ENCODE assay signal across 1 cellular context in the genomic region with DNA sequence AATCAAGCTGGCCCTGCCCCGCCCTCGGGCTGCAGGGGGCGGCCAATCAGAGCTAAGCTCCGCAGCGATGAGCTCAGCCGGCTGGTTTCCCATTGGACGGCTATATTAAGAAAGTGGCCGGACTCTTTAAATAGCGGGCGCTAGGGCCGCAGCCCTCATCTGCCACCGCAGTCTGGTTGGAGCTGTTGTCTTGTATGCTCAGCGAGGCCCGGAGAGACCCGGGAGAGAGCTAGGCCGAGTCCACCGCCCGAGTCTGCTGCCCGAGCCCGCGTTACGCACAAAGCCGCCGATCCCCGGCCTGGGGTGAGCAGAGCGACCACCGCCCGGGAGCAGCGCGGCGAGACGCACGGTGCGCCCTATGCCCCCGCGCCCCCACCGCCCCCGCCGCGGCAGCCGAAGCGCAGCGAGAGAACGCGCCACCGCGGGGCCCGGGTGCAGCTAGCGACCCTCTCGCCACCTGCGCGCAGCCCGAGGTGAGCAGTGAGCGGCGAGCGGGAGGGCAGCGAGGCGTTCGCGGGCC.
TF ChIP-seq lines count a peak whose summit lies in the region.

A gene (plus strand): TSS at position 158 of the 520 bp plus-strand sequence. CDS start 392 bp downstream, outside the sequence.

TF ChIP-seq in HepG2, 621 proteins besides CTCF, POLR2A, EP300 and RAD21 (continued from another document and continues in another):
- peak; percentile 68; the same call in 1 of the 2 replicates for TF ChIP-seq ZNF331 (CRISPR knock-in tag; IDR thresholded peaks at IDR 0.05)
- no peak for TF ChIP-seq TOPORS (CRISPR knock-in tag; IDR thresholded peaks at IDR 0.05)
- peak; percentile 28; the same call in 1 of the 2 replicates for TF ChIP-seq ZNF629 (CRISPR knock-in tag; conservative IDR thresholded peaks at IDR 0.05)
- peak; percentile 92 for TF ChIP-seq ZNF557 (CRISPR knock-in tag; IDR thresholded peaks at IDR 0.05)
- TF ChIP-seq, protein P1, sequence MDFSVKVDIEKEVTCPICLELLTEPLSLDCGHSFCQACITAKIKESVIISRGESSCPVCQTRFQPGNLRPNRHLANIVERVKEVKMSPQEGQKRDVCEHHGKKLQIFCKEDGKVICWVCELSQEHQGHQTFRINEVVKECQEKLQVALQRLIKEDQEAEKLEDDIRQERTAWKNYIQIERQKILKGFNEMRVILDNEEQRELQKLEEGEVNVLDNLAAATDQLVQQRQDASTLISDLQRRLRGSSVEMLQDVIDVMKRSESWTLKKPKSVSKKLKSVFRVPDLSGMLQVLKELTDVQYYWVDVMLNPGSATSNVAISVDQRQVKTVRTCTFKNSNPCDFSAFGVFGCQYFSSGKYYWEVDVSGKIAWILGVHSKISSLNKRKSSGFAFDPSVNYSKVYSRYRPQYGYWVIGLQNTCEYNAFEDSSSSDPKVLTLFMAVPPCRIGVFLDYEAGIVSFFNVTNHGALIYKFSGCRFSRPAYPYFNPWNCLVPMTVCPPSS (IDR thresholded peaks at IDR 0.05) = no peak
- TF ChIP-seq ZNF850 (CRISPR knock-in tag; conservative IDR thresholded peaks at IDR 0.05) = no peak
- TF ChIP-seq, protein P2, sequence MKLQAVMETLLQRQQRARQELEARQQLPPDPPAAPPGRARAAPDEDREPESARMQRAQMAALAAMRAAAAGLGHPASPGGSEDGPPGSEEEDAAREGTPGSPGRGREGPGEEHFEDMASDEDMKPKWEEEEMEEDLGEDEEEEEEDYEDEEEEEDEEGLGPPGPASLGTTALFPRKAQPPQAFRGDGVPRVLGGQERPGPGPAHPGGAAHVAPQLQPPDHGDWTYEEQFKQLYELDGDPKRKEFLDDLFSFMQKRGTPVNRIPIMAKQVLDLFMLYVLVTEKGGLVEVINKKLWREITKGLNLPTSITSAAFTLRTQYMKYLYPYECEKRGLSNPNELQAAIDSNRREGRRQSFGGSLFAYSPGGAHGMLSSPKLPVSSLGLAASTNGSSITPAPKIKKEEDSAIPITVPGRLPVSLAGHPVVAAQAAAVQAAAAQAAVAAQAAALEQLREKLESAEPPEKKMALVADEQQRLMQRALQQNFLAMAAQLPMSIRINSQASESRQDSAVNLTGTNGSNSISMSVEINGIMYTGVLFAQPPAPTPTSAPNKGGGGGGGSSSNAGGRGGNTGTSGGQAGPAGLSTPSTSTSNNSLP (IDR thresholded peaks at IDR 0.05; ENCODE audit: low read depth, low read length) = 0 out of 2 replicates have a peak, but pooled peaks have one; percentile 17
- TF ChIP-seq, protein P3, sequence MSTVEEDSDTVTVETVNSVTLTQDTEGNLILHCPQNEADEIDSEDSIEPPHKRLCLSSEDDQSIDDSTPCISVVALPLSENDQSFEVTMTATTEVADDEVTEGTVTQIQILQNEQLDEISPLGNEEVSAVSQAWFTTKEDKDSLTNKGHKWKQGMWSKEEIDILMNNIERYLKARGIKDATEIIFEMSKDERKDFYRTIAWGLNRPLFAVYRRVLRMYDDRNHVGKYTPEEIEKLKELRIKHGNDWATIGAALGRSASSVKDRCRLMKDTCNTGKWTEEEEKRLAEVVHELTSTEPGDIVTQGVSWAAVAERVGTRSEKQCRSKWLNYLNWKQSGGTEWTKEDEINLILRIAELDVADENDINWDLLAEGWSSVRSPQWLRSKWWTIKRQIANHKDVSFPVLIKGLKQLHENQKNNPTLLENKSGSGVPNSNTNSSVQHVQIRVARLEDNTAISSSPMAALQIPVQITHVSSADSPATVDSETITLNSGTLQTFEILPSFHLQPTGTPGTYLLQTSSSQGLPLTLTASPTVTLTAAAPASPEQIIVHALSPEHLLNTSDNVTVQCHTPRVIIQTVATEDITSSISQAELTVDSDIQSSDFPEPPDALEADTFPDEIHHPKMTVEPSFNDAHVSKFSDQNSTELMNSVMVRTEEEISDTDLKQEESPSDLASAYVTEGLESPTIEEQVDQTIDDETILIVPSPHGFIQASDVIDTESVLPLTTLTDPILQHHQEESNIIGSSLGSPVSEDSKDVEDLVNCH (CRISPR knock-in tag; IDR thresholded peaks at IDR 0.05) = no peak
- peak; percentile 99 for TF ChIP-seq POLR2AphosphoS2 (IDR thresholded peaks at IDR 0.05; ENCODE audit: low read depth, low read length)
- TF ChIP-seq NFE2L2 (IDR thresholded peaks at IDR 0.05; ENCODE audit: low read length) = no peak
- no peak for TF ChIP-seq ZNF326 (CRISPR knock-in tag; IDR thresholded peaks at IDR 0.05; ENCODE audit: borderline replicate concordance)
- peak; percentile 68; the same call in 1 of the 2 replicates for TF ChIP-seq NR2F2 (IDR thresholded peaks at IDR 0.05; ENCODE audit: borderline replicate concordance, low read depth)
- TF ChIP-seq NKX3-1 (CRISPR knock-in tag; IDR thresholded peaks at IDR 0.05) = peak; percentile 97
- TF ChIP-seq, protein P4, sequence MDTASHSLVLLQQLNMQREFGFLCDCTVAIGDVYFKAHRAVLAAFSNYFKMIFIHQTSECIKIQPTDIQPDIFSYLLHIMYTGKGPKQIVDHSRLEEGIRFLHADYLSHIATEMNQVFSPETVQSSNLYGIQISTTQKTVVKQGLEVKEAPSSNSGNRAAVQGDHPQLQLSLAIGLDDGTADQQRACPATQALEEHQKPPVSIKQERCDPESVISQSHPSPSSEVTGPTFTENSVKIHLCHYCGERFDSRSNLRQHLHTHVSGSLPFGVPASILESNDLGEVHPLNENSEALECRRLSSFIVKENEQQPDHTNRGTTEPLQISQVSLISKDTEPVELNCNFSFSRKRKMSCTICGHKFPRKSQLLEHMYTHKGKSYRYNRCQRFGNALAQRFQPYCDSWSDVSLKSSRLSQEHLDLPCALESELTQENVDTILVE (CRISPR knock-in tag; IDR thresholded peaks at IDR 0.05) = peak; percentile 74
- TF ChIP-seq, protein P5, sequence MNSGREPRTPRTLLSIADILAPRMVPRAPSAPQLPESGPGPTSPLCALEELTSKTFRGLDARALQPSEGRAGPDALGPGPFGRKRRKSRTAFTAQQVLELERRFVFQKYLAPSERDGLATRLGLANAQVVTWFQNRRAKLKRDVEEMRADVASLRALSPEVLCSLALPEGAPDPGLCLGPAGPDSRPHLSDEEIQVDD (CRISPR knock-in tag; IDR thresholded peaks at IDR 0.05; ENCODE audit: borderline replicate concordance) = no peak
- TF ChIP-seq, protein P6, sequence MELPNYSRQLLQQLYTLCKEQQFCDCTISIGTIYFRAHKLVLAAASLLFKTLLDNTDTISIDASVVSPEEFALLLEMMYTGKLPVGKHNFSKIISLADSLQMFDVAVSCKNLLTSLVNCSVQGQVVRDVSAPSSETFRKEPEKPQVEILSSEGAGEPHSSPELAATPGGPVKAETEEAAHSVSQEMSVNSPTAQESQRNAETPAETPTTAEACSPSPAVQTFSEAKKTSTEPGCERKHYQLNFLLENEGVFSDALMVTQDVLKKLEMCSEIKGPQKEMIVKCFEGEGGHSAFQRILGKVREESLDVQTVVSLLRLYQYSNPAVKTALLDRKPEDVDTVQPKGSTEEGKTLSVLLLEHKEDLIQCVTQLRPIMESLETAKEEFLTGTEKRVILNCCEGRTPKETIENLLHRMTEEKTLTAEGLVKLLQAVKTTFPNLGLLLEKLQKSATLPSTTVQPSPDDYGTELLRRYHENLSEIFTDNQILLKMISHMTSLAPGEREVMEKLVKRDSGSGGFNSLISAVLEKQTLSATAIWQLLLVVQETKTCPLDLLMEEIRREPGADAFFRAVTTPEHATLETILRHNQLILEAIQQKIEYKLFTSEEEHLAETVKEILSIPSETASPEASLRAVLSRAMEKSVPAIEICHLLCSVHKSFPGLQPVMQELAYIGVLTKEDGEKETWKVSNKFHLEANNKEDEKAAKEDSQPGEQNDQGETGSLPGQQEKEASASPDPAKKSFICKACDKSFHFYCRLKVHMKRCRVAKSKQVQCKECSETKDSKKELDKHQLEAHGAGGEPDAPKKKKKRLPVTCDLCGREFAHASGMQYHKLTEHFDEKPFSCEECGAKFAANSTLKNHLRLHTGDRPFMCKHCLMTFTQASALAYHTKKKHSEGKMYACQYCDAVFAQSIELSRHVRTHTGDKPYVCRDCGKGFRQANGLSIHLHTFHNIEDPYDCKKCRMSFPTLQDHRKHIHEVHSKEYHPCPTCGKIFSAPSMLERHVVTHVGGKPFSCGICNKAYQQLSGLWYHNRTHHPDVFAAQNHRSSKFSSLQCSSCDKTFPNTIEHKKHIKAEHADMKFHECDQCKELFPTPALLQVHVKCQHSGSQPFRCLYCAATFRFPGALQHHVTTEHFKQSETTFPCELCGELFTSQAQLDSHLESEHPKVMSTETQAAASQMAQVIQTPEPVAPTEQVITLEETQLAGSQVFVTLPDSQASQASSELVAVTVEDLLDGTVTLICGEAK (IDR thresholded peaks at IDR 0.05) = no peak
- TF ChIP-seq, protein P6 (CRISPR knock-in tag; IDR thresholded peaks at IDR 0.05) = no peak; the same call in none of the 2 replicates
- peak; percentile 80 for TF ChIP-seq THAP11 (CRISPR knock-in tag; IDR thresholded peaks at IDR 0.05)
- peak; percentile 43; the same call in 1 of the 2 replicates for TF ChIP-seq FOXA3 (CRISPR knock-in tag; IDR thresholded peaks at IDR 0.05)
- peak; percentile 100 for TF ChIP-seq POLR2AphosphoS5 (IDR thresholded peaks at IDR 0.05; ENCODE audit: low read depth, low read length)
- TF ChIP-seq, protein P7, sequence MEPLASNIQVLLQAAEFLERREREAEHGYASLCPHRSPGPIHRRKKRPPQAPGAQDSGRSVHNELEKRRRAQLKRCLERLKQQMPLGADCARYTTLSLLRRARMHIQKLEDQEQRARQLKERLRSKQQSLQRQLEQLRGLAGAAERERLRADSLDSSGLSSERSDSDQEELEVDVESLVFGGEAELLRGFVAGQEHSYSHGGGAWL (CRISPR knock-in tag; IDR thresholded peaks at IDR 0.05) = peak; percentile 74
- peak; percentile 70 for TF ChIP-seq BRD4 (CRISPR knock-in tag; IDR thresholded peaks at IDR 0.05)
- no peak for TF ChIP-seq LCORL (IDR thresholded peaks at IDR 0.05)
- no peak for TF ChIP-seq LCORL (CRISPR knock-in tag; IDR thresholded peaks at IDR 0.05)
- TF ChIP-seq, protein P8, sequence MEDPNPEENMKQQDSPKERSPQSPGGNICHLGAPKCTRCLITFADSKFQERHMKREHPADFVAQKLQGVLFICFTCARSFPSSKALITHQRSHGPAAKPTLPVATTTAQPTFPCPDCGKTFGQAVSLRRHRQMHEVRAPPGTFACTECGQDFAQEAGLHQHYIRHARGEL (CRISPR knock-in tag; IDR thresholded peaks at IDR 0.05) = no peak
- TF ChIP-seq, protein P9, sequence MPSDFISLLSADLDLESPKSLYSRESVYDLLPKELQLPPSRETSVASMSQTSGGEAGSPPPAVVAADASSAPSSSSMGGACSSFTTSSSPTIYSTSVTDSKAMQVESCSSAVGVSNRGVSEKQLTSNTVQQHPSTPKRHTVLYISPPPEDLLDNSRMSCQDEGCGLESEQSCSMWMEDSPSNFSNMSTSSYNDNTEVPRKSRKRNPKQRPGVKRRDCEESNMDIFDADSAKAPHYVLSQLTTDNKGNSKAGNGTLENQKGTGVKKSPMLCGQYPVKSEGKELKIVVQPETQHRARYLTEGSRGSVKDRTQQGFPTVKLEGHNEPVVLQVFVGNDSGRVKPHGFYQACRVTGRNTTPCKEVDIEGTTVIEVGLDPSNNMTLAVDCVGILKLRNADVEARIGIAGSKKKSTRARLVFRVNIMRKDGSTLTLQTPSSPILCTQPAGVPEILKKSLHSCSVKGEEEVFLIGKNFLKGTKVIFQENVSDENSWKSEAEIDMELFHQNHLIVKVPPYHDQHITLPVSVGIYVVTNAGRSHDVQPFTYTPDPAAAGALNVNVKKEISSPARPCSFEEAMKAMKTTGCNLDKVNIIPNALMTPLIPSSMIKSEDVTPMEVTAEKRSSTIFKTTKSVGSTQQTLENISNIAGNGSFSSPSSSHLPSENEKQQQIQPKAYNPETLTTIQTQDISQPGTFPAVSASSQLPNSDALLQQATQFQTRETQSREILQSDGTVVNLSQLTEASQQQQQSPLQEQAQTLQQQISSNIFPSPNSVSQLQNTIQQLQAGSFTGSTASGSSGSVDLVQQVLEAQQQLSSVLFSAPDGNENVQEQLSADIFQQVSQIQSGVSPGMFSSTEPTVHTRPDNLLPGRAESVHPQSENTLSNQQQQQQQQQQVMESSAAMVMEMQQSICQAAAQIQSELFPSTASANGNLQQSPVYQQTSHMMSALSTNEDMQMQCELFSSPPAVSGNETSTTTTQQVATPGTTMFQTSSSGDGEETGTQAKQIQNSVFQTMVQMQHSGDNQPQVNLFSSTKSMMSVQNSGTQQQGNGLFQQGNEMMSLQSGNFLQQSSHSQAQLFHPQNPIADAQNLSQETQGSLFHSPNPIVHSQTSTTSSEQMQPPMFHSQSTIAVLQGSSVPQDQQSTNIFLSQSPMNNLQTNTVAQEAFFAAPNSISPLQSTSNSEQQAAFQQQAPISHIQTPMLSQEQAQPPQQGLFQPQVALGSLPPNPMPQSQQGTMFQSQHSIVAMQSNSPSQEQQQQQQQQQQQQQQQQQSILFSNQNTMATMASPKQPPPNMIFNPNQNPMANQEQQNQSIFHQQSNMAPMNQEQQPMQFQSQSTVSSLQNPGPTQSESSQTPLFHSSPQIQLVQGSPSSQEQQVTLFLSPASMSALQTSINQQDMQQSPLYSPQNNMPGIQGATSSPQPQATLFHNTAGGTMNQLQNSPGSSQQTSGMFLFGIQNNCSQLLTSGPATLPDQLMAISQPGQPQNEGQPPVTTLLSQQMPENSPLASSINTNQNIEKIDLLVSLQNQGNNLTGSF (CRISPR knock-in tag; IDR thresholded peaks at IDR 0.05) = peak; percentile 92
- peak; percentile 19; the same call in 1 of the 2 replicates for TF ChIP-seq SRF (IDR thresholded peaks at IDR 0.05; ENCODE audit: low read depth, low read length)
- TF ChIP-seq ZNF775 (CRISPR knock-in tag; IDR thresholded peaks at IDR 0.05; ENCODE audit: borderline replicate concordance) = no peak
- peak; percentile 47; the same call in 1 of the 2 replicates for TF ChIP-seq HNF4G (IDR thresholded peaks at IDR 0.05; ENCODE audit: borderline replicate concordance, low read depth, low read length)
- no peak; the same call in 1 of the 2 replicates for TF ChIP-seq HNF4G (CRISPR knock-in tag; IDR thresholded peaks at IDR 0.05; ENCODE audit: borderline replicate concordance, low read depth)
- TF ChIP-seq ZNF713 (CRISPR knock-in tag; IDR thresholded peaks at IDR 0.05) = no peak
